ENCODE assay signal across 9 cellular contexts in genomic region chr1:6554907-6555778, GRCh38. TPM values are rescaled to one million over a fixed set of nuclear protein-coding genes. Genes with fewer than 3 reads are reported as not detected.
A peak's percentile ranks its signal among the peaks of the same experiment; 100 is the strongest.
DNase-seq lines count a peak whose midpoint lies in the region; ATAC-seq and TF ChIP-seq lines count a peak whose summit lies in the region.
"Had no signal": no experiment of that assay in that cellular context is flagged by ENCODE, and none has a peak within 500 bp of the region (broad histone marks: within the 10 kb centered on the region; RNA-seq: fewer than 3 reads in every experiment).

Gene TAS1R1 (plus strand): TSS chr1:6555307. CDS start chr1:6555374, 67 bp downstream.

- TF ChIP-seq CTCF in chondrocyte (IDR thresholded peaks at IDR 0.05): no peak
- no peak for TF ChIP-seq CTCF in lower lobe of right lung (IDR thresholded peaks at IDR 0.05)
- no peak for TF ChIP-seq CTCF in tibial artery (IDR thresholded peaks at IDR 0.05)

- H3K27me3 ChIP-seq in lower lobe of right lung (ENCODE audit: low read depth) (no peaks in the 10 kb centered on the region), tibial artery (no peaks in the 10 kb centered on the region)

- intact Hi-C loops in lower lobe of right lung (cut with DNase I) (no loop called here), tibial artery (cut with DNase I; ENCODE audit: low total_unique reads) (loop anchor here (10.0 kb wide), 1 partner anchor 70 kb away; no protein-coding TSS in a partner anchor)

- H3K4me1 Mint-ChIP-seq in chondrocyte (ENCODE audit: low read depth): peaks cover 17% of the 10 kb centered on the region

- peaks cover 2% of the 10 kb centered on the region for H3K36me3 Mint-ChIP-seq in chondrocyte (ENCODE audit: low read depth)

- peak within 1 kb of the TSS; percentile 99 for H3K4me3 ChIP-seq in lower lobe of right lung
- peak within 1 kb of the TSS; percentile 85 to 100 for H3K4me3 ChIP-seq in tibial artery

- peak; percentile 71 for DNase-seq in AG08395 (ENCODE audit: low spot score)
- no peak for DNase-seq in chondrocyte (ENCODE audit: low spot score)
- DNase-seq in lower lobe of right lung: peak; percentile 59
- peak; percentile 48 to 87 for DNase-seq in tibial artery
- DNase-seq in activated CD4-positive, alpha-beta T cell treated with anti-CD3 and anti-CD28 coated beads, Interleukin-2, amount 50 U/mL, for 48 hours: no peak

- H3K27ac Mint-ChIP-seq in chondrocyte (ENCODE audit: unreplicated experiment): no peak within 1 kb of the TSS

- H3K4me1 ChIP-seq in lower lobe of right lung: peaks cover 19% of the 10 kb centered on the region
- peaks cover 0 to 27% (median 23%) of the 10 kb centered on the region in 4 donors for H3K4me1 ChIP-seq in tibial artery

- peak within 1 kb of the TSS; percentile 81 for H3K4me3 Mint-ChIP-seq in chondrocyte (ENCODE audit: unreplicated experiment)

- ATAC-seq in lower lobe of right lung (peak; percentile 28 to 47), HG03196 (IDR thresholded peaks at IDR 0.05; ENCODE audit: unreplicated experiment) (no peak), HG03565 (IDR thresholded peaks at IDR 0.05; ENCODE audit: unreplicated experiment) (no peak)

- no peaks in the 10 kb centered on the region for H3K9me3 ChIP-seq in KOPT-K1 (ENCODE audit: insufficient read depth, low read length, poor library complexity, severe bottlenecking)
- no peaks in the 10 kb centered on the region for H3K9me3 ChIP-seq in lower lobe of right lung
- no peaks in the 10 kb centered on the region for H3K9me3 ChIP-seq in tibial artery

- no peaks in the 10 kb centered on the region for H3K27me3 Mint-ChIP-seq in chondrocyte (ENCODE audit: low read depth)

- peak within 1 kb of the TSS; percentile 72 for H3K27ac ChIP-seq in KOPT-K1 (ENCODE audit: low read depth, low read length, poor library complexity, severe bottlenecking)
- H3K27ac ChIP-seq in lower lobe of right lung: peak within 1 kb of the TSS; percentile 84
- peak within 1 kb of the TSS; percentile 77 to 86 for H3K27ac ChIP-seq in tibial artery

- H3K36me3 ChIP-seq in KOPT-K1 (ENCODE audit: insufficient read depth, low read length) (peaks cover 12% of the 10 kb centered on the region), lower lobe of right lung (peaks cover 10% of the 10 kb centered on the region), tibial artery (peaks cover 5 to 15% (median 10%) of the 10 kb centered on the region in 3 donors)

- H3K9me3 Mint-ChIP-seq in chondrocyte (ENCODE audit: low read depth): no peaks in the 10 kb centered on the region

RNA-seq across cellular contexts. Expression of gene TAS1R1, which starts in this region (rescaled TPM):
- total RNA-seq in chondrocyte (not detected in 3 replicates), lower lobe of right lung (0.27 TPM)
- total RNA-seq: pulmonary artery endothelial cell had no signal

Comparison
In these comparisons a context has a peak if more than half of its experiments do, and no peak if none do; other contexts are left out.
1. Peak in DNase-seq, ATAC-seq, H3K4me3 ChIP-seq and H3K27ac ChIP-seq in lower lobe of right lung; RNA of the gene not detected or under 1 TPM.
2. DNase-seq: peak in AG08395 (single experiment) and tibial artery (2 of 2); none in chondrocyte (single experiment) and activated CD4-positive, alpha-beta T cell treated with anti-CD3 and anti-CD28 coated beads, Interleukin-2, amount 50 U/mL, for 48 hours (0 of 2).
3. Peak in every context shown above with its lines, with median percentiles within 50 percentile points of each other: H3K27ac ChIP-seq.